In genomic region chr11:73308963-73309960, GRCh38 we compare ENCODE assay signal across 8 cellular contexts. TPM values are rescaled to one million over a fixed set of nuclear protein-coding genes. Genes with fewer than 3 reads are reported as not detected.
DNase-seq lines count a peak whose midpoint lies in the region; ATAC-seq and TF ChIP-seq lines count a peak whose summit lies in the region.

No MANE protein-coding gene starts in this region.

- DNase-seq in PC-3, result no peak
- peak; percentile 98 for DNase-seq in mesenchymal stem cell
- peak; percentile 94 for DNase-seq in upper lobe of left lung
- DNase-seq in activated T-cell treated with anti-CD3 and anti-CD28 coated beads, Interleukin-2, amount 50 U/mL, for 24 hours, result no peak
- DNase-seq in activated effector memory CD4-positive, alpha-beta T cell treated with Interleukin-2 at 50 U/mL for 16 hours, result no peak

- H4K91ac ChIP-seq in mesenchymal stem cell (ENCODE audit: low read length), result peak overlapping the region; percentile 99

- peak overlapping the region; percentile 100 for H2BK5ac ChIP-seq in mesenchymal stem cell (ENCODE audit: low read depth, low read length, poor library complexity, severe bottlenecking)

- peak overlapping the region; percentile 98 to 100 for H3K4ac ChIP-seq in mesenchymal stem cell (ENCODE audit: low read depth in 1 of 2, low read length in 2 of 2)

- H4K8ac ChIP-seq in mesenchymal stem cell (ENCODE audit: low read length), result peak overlapping the region; percentile 95

- BruUV-seq in PC-3 (replicated peaks; lab: Mats Ljungman, UMichigan), result TSS peak; percentile 23

- TF ChIP-seq CTCF in GM12875 (IDR thresholded peaks at IDR 0.05; ENCODE audit: borderline replicate concordance, insufficient read depth, low read depth, low read length) (no peak), PC-3 (conservative IDR thresholded peaks at IDR 0.05; ENCODE audit: low read depth, low read length) (no peak), upper lobe of left lung (IDR thresholded peaks at IDR 0.05) (peak in 2 of 6 experiments; percentile 8 to 12)

- H2AK5ac ChIP-seq in mesenchymal stem cell (ENCODE audit: low read length, severe bottlenecking), result peak overlapping the region; percentile 93

- TF ChIP-seq POLR2A in upper lobe of left lung (IDR thresholded peaks at IDR 0.05), result peak in 3 of 4 donors; percentile 70 to 89 (median 85)

- H3K27ac ChIP-seq in PC-3 (ENCODE audit: low read length) (no peak overlapping the region), mesenchymal stem cell (ENCODE audit: low read length, poor library complexity, severe bottlenecking) (peak overlapping the region; percentile 94), upper lobe of left lung (peak overlapping the region; percentile 91 to 99 (median 96))

- intact Hi-C loops in PC-3 (cut with micrococcal nuclease), result loop anchor here (5.0 kb wide), 1 partner anchor 122 kb away; no protein-coding TSS in a partner anchor

- TF ChIP-seq EP300 in upper lobe of left lung (IDR thresholded peaks at IDR 0.05), result peak in 1 of 4 donors; percentile 11

- H3K36me3 ChIP-seq in PC-3 (ENCODE audit: low read depth, low read length) (no peaks in the 10 kb centered on the region), endocrine pancreas (ENCODE audit: control insufficient read depth, insufficient read depth, low read length) (no peaks in the 10 kb centered on the region), mesenchymal stem cell (ENCODE audit: control insufficient read depth in 1 of 2, insufficient read depth in 2 of 2, low read depth in 1 of 2, low read length in 2 of 2) (peaks cover 18 to 26% of the 10 kb centered on the region in 2 experiments), upper lobe of left lung (peaks cover 0 to 5% (median 0%) of the 10 kb centered on the region in 4 donors)

- H4K20me1 ChIP-seq in PC-3 (ENCODE audit: low read length), result no peaks in the 10 kb centered on the region

- no peaks in the 10 kb centered on the region for H3K36me3 Mint-ChIP-seq in activated T-cell treated with anti-CD3 and anti-CD28 coated beads, Interleukin-2, amount 50 U/mL, for 24 hours (ENCODE audit: low read depth)

- H3K79me1 ChIP-seq in mesenchymal stem cell (replicated peaks; ENCODE audit: low read length, poor library complexity, severe bottlenecking), result no peaks in the 10 kb centered on the region

- no peaks in the 10 kb centered on the region for H3K27me3 ChIP-seq in PC-3 (ENCODE audit: low read length)
- no peaks in the 10 kb centered on the region for H3K27me3 ChIP-seq in endocrine pancreas (ENCODE audit: control insufficient read depth, insufficient read depth, low read length)
- H3K27me3 ChIP-seq in mesenchymal stem cell (ENCODE audit: control insufficient read depth in 1 of 2, insufficient read depth in 1 of 2, low read length in 2 of 2), result no peaks in the 10 kb centered on the region
- H3K27me3 ChIP-seq in upper lobe of left lung, result no peaks in the 10 kb centered on the region

- no peaks in the 10 kb centered on the region for H3K79me2 ChIP-seq in PC-3 (ENCODE audit: low read length)

- peak overlapping the region; percentile 99 for H2BK120ac ChIP-seq in mesenchymal stem cell (ENCODE audit: low read depth, low read length)

- peak overlapping the region; percentile 43 to 65 for H2BK12ac ChIP-seq in mesenchymal stem cell (ENCODE audit: low read length in 2 of 2)

- H3K14ac ChIP-seq in mesenchymal stem cell (ENCODE audit: low read length in 2 of 2), result peak overlapping the region in 1 of 2 experiments; percentile 96

- H3K9ac ChIP-seq in PC-3 (ENCODE audit: low read length) (no peak overlapping the region), endocrine pancreas (ENCODE audit: control insufficient read depth, insufficient read depth, low read length) (peak overlapping the region; percentile 43), mesenchymal stem cell (ENCODE audit: low read length) (peak overlapping the region; percentile 98)

- ATAC-seq in PC-3 (no peak), upper lobe of left lung (ENCODE audit: low FRiP score in 2 of 2) (peak; percentile 85 to 90), HG02763 (IDR thresholded peaks at IDR 0.05; ENCODE audit: unreplicated experiment) (no peak)

- H3K27ac Mint-ChIP-seq in activated T-cell treated with anti-CD3 and anti-CD28 coated beads, Interleukin-2, amount 50 U/mL, for 24 hours, result no peak overlapping the region

- no peak overlapping the region; the same call in 1 of the 2 replicates for H2AFZ ChIP-seq in PC-3 (ENCODE audit: low read length)
- no peak overlapping the region for H2AFZ ChIP-seq in mesenchymal stem cell (ENCODE audit: low read depth, low read length)

- H3K4me1 ChIP-seq in PC-3 (ENCODE audit: insufficient read depth, low read length) (peaks cover 9% of the 10 kb centered on the region), endocrine pancreas (ENCODE audit: control insufficient read depth, insufficient read depth, low read length) (no peaks in the 10 kb centered on the region), mesenchymal stem cell (ENCODE audit: control insufficient read depth, insufficient read depth, low read depth, low read length) (peaks cover 51% of the 10 kb centered on the region), upper lobe of left lung (peaks cover 41 to 74% (median 59%) of the 10 kb centered on the region in 4 donors)

- H3K4me3 ChIP-seq in GM12875 (ENCODE audit: low read depth, low read length), result peak overlapping the region; percentile 87
- H3K4me3 ChIP-seq in PC-3 (ENCODE audit: low read length), result peak overlapping the region; percentile 86; the same call in 1 of the 2 replicates
- H3K4me3 ChIP-seq in endocrine pancreas (ENCODE audit: control insufficient read depth, insufficient read depth, low read length), result no peak overlapping the region
- H3K4me3 ChIP-seq in mesenchymal stem cell (ENCODE audit: insufficient read depth in 1 of 2, low read depth in 1 of 2, low read length in 2 of 2), result peak overlapping the region; percentile 80 to 89
- H3K4me3 ChIP-seq in upper lobe of left lung, result peak overlapping the region; percentile 63 to 69 (median 68)

- no peaks in the 10 kb centered on the region for H3K9me3 Mint-ChIP-seq in activated T-cell treated with anti-CD3 and anti-CD28 coated beads, Interleukin-2, amount 50 U/mL, for 24 hours

- peak overlapping the region; percentile 44 to 94 for H3K23ac ChIP-seq in mesenchymal stem cell (ENCODE audit: low read length in 2 of 2)

- no peaks in the 10 kb centered on the region for H3K9me3 ChIP-seq in PC-3 (ENCODE audit: low read length)
- H3K9me3 ChIP-seq in endocrine pancreas (ENCODE audit: control insufficient read depth, low read length), result no peaks in the 10 kb centered on the region
- no peaks in the 10 kb centered on the region for H3K9me3 ChIP-seq in mesenchymal stem cell (ENCODE audit: control insufficient read depth, low read length)
- no peaks in the 10 kb centered on the region for H3K9me3 ChIP-seq in upper lobe of left lung

- H3K4me1 Mint-ChIP-seq in activated T-cell treated with anti-CD3 and anti-CD28 coated beads, Interleukin-2, amount 50 U/mL, for 24 hours (ENCODE audit: low read depth), result peaks cover 10% of the 10 kb centered on the region

- H3K18ac ChIP-seq in mesenchymal stem cell (ENCODE audit: low read depth in 1 of 2, low read length in 2 of 2), result peak overlapping the region; percentile 99

- H3K4me2 ChIP-seq in PC-3 (ENCODE audit: low read length) (peak overlapping the region; percentile 97), mesenchymal stem cell (ENCODE audit: low read length, poor library complexity, severe bottlenecking) (peak overlapping the region; percentile 98)

- peak overlapping the region; percentile 89 for H2BK15ac ChIP-seq in mesenchymal stem cell (ENCODE audit: low read depth, poor library complexity, severe bottlenecking)

- no peaks in the 10 kb centered on the region for H3F3A ChIP-seq in PC-3 (ENCODE audit: low read length, unreplicated experiment)

- POLR2A ChIA-PET in PC-3 (lab: Charles Lee; ENCODE audit: unreplicated experiment), result no interaction called here

- WGBS in mesenchymal stem cell, result 5% methylated on average over 65 of the region's 80 CpGs
- WGBS in upper lobe of left lung, 2 donors, result 5 to 10% methylated on average over 29 to 54 of the region's 80 CpGs

- H3K4me3 Mint-ChIP-seq in activated T-cell treated with anti-CD3 and anti-CD28 coated beads, Interleukin-2, amount 50 U/mL, for 24 hours, result no peak overlapping the region

- CTCF ChIA-PET in PC-3 (lab: Charles Lee), result no interaction called here

- no peaks in the 10 kb centered on the region for H3K9me2 ChIP-seq in PC-3 (replicated peaks; ENCODE audit: low read length)

- H3K27me3 Mint-ChIP-seq in activated T-cell treated with anti-CD3 and anti-CD28 coated beads, Interleukin-2, amount 50 U/mL, for 24 hours, result peaks cover 26% of the 10 kb centered on the region

RNA-seq across cellular contexts. Expression of gene ARHGEF17, which starts 1.2 kb away (rescaled TPM):
- total RNA-seq in PC-3 (2014; rRNA removed) (6.2 and 11.0 TPM in 2 replicates), upper lobe of left lung (100 to 1,000 TPM in 2 of 6 donors, 10 to 100 TPM in 4; 48.1 to 140 (median 65.1) TPM)
- 69.6 TPM for polyA plus RNA-seq in mesenchymal stem cell (2013, experiment 1 of 2)
- polyA plus RNA-seq in mesenchymal stem cell (2013, experiment 2 of 2), result 65.7 TPM

RNA-seq across cellular contexts. Expression of gene P2RY6, which starts 37.1 kb away (rescaled TPM):
- total RNA-seq in PC-3 (2014; rRNA removed) (1.6 and 2.0 TPM in 2 replicates), upper lobe of left lung (1 to 10 TPM in 3 of 6 donors, under 1 TPM in 2, not detected in 1; 0.30 to 5.3 (median 1.4) TPM)
- 0.35 TPM for polyA plus RNA-seq in mesenchymal stem cell (2013, experiment 1 of 2)
- polyA plus RNA-seq in mesenchymal stem cell (2013, experiment 2 of 2), result 0.21 TPM

Comparison
In these comparisons a context has a peak if more than half of its experiments do, and no peak if none do; other contexts are left out.
1. ATAC-seq: peak in upper lobe of left lung (2 of 2); none in PC-3 (single experiment) and HG02763 (single experiment).
2. DNase-seq: peak in mesenchymal stem cell (single experiment) and upper lobe of left lung (2 of 2); none in PC-3 (single experiment), activated T-cell treated with anti-CD3 and anti-CD28 coated beads, Interleukin-2, amount 50 U/mL, for 24 hours (single experiment) and activated effector memory CD4-positive, alpha-beta T cell treated with Interleukin-2 at 50 U/mL for 16 hours (single experiment).